Comparison of ENCODE assay signal across 1 cellular context in the genomic region with DNA sequence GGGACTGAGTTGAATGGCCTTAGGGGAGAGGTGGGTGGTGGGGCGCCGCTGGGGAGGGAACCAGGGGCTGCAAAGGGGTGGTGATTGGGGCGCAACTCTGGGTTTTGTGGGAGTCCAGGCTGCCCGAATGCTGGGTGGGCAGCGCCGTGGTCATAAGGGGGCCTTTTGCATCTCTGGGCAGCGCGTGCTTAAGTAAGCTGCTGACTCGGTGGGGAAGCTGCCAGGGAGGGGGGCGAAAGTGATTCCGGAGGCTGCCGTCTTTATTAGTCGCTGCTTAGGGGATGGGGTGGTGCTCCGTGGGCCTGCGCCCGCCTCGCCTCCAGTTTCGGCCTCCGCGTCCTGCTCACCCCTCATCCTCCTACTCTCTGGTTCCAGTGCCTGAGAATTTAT.
TF ChIP-seq lines count a peak whose summit lies in the region.

No MANE protein-coding gene starts in this region.

TF ChIP-seq in IMR-90, 13 proteins besides CTCF, POLR2A, EP300 and RAD21 (continued from another document):
- TF ChIP-seq ELK1 (IDR thresholded peaks at IDR 0.05; ENCODE audit: borderline replicate concordance, low read depth, low read length) = no peak
- 0 out of 2 replicates have a peak, but pooled peaks have one; percentile 51 for TF ChIP-seq MAZ (IDR thresholded peaks at IDR 0.05; ENCODE audit: borderline replicate concordance, low read depth, low read length)
- no peak for TF ChIP-seq RCOR1 (IDR thresholded peaks at IDR 0.05; ENCODE audit: insufficient replicate concordance, low read length)
- no peak for TF ChIP-seq BHLHE40 (IDR thresholded peaks at IDR 0.05; ENCODE audit: low read depth, low read length)
- 0 out of 2 replicates have a peak, but pooled peaks have one; percentile 35 for TF ChIP-seq MXI1 (IDR thresholded peaks at IDR 0.05; ENCODE audit: borderline replicate concordance, low read depth, low read length)
- no peak for TF ChIP-seq FOS (IDR thresholded peaks at IDR 0.05; ENCODE audit: low read depth, low read length)
- TF ChIP-seq CEBPB (IDR thresholded peaks at IDR 0.05; ENCODE audit: low read depth, low read length) = no peak
- TF ChIP-seq MAFK (IDR thresholded peaks at IDR 0.05; ENCODE audit: low read depth, low read length) = no peak
- TF ChIP-seq USF2 (IDR thresholded peaks at IDR 0.05; ENCODE audit: low read depth, low read length) = no peak
- no peak for TF ChIP-seq NFE2L2 (IDR thresholded peaks at IDR 0.05; ENCODE audit: low read depth, low read length)
- TF ChIP-seq SMC3 (IDR thresholded peaks at IDR 0.05; ENCODE audit: low read depth, low read length) = no peak
